Comparison of ENCODE assay signal across 8 cellular contexts in the genomic region with DNA sequence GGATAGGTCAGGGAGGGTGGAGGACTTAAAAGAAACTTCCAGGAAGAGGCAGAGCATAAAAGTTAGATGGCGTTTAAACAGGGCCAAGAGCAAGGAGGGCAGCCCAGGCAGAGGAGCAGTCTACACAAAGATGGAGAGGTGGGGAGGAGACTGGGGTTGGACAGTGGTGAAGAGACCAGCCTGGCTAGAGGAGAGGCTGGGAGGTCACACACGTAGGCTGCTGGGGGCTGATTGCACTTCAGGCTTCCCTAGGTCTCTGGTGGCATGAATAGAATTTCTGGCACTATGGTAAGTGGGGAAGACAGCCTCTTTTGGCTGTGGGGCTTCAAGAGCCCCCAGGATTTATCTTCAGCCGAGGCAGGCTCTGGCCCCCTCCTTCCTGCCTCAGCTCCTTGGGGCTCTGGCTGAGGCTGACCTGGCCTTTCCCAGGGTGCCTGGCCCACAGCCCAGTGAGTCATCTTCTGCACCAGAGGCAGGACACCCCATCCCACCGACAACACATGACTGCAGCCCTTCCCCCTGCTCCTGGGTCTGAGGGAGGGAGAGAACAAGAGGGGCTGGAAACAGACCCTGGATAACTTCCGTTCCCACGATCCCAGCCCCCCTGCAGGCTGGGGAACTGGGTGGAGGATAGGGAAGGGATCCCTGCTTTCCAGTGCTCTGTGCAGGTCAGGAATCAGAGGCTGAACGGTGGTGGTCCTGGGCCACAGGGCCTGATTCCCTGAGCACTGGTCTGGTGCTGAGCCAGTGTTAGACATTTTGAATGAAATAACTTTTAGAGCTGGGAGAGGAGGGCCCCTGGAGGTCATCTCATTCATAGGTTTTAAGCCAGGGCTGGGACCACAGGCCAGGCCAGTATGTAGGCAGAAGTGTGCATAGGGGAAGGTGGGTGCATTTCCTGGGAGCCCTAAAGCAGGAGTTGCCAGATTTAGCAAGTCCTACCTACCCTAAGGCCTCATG. TPM values are rescaled to one million over a fixed set of nuclear protein-coding genes. Genes with fewer than 3 reads are reported as not detected.
DNase-seq lines count a peak whose midpoint lies in the region; ATAC-seq, FAIRE-seq and TF ChIP-seq lines count a peak whose summit lies in the region.

No MANE protein-coding gene starts in this region.

- H3K4me2 ChIP-seq in GM12878 (ENCODE audit: control insufficient read depth, insufficient read depth), result no peak overlapping the region

- H3K4me3 ChIP-seq in GM12878 (no peak overlapping the region), thoracic aorta (peak overlapping the region; percentile 12)

- SMC1A ChIA-PET in GM12878 (lab: Charles Lee; ENCODE audit: uncharacterized antibody, unreplicated experiment), result interaction anchor here (0.7 to 6.2 kb wide), 17 partner anchors 7 to 150 kb away, joined by 3 to 134 read pairs (median 6); partner anchors contain the start of gene ARHGEF17

- intact Hi-C loops in GM12878 (cut with micrococcal nuclease; ENCODE audit: unreplicated experiment), result loop anchor here (1.0 to 2.0 kb wide), 4 partner anchors 27 to 150 kb away; no protein-coding TSS in a partner anchor

- in situ Hi-C loops in GM12878 (cut with MboI), result loop anchor here (5.0 kb wide), 1 partner anchor 42 kb away; no protein-coding TSS in a partner anchor

- CTCF ChIA-PET in GM12878 (lab: Yijun Ruan, JAX), result interaction anchor here (0.5 to 9.3 kb wide), 29 partner anchors 8 to 864 kb away, joined by 3 to 326 read pairs (median 6); partner anchors contain the start of gene ARHGEF17

- no peak for TF ChIP-seq EP300 in GM12878 (IDR thresholded peaks at IDR 0.05; ENCODE audit: borderline replicate concordance in 1 of 2, control insufficient read depth in 1 of 2, low read depth in 2 of 2, low read length in 2 of 2)

- WGBS in GM12878 (ENCODE audit: insufficient coverage, insufficient replicate concordance, low lambda C conversion rate, missing lambda C conversion rate), result 54% methylated on average over 7 of the region's 7 CpGs

- no peaks in the 10 kb centered on the region for H3K27me3 ChIP-seq in GM12878 (replicated peaks in 1 of 2; ENCODE audit: control insufficient read depth in 2 of 2, insufficient read depth in 2 of 2, low read length in 1 of 2)
- no peaks in the 10 kb centered on the region for H3K27me3 ChIP-seq in thoracic aorta (replicated peaks; ENCODE audit: insufficient read depth)

- ATAC-seq in GM12878, result peak; percentile 85
- no peak for ATAC-seq in thoracic aorta (ENCODE audit: insufficient number of reproducible peaks, low FRiP score, low read depth)
- no peak for ATAC-seq in stimulated activated naive CD8-positive, alpha-beta T cell treated with anti-CD3 and anti-CD28 coated beads, Interleukin-15, Interleukin-2, amounts not matched to agents 100 U/mL and 50 U/mL, for 24 hours

- BruUV-seq in GM12878 (replicated peaks; lab: Mats Ljungman, UMichigan), result no TSS peak

- no peak for TF ChIP-seq POLR2A in GM12878 (IDR thresholded peaks at IDR 0.05; ENCODE audit: low read depth, low read length)

- H3K9me3 ChIP-seq in GM12878 (replicated peaks; ENCODE audit: control insufficient read depth, insufficient read depth, low read length) (no peaks in the 10 kb centered on the region), thoracic aorta (no peaks in the 10 kb centered on the region)

- TF ChIP-seq CTCF in GM12878 (IDR thresholded peaks at IDR 0.05 in 2 of 3, conservative IDR thresholded peaks at IDR 0.05 in 1 of 3; ENCODE audit: control insufficient read depth in 2 of 3, extremely low read depth in 1 of 3, insufficient read depth in 1 of 3, low read depth in 3 of 3, low read length in 3 of 3) (peak in 2 of 3 experiments; percentile 25 to 62; a peak in 3 of 6 replicates), thoracic aorta (IDR thresholded peaks at IDR 0.05) (no peak)

- H4K20me1 ChIP-seq in GM12878 (ENCODE audit: control insufficient read depth, insufficient read depth), result no peaks in the 10 kb centered on the region

- peak; percentile 44 for FAIRE-seq in GM12878 (lab: Jason Lieb, UNC)

- POLR2A ChIA-PET in GM12878 (lab: Charles Lee), result interaction anchor here (0.6 to 3.0 kb wide), 7 partner anchors 7 to 178 kb away, joined by 3 to 26 read pairs (median 5); partner anchors contain the start of gene ARHGEF17

- H3K27ac ChIP-seq in GM12878 (ENCODE audit: control insufficient read depth, insufficient read depth) (0 out of 2 replicates have a peak overlapping the region, but pooled peaks have one; percentile 40), thoracic aorta (peak overlapping the region; percentile 77 to 88)

- RAD21 ChIA-PET in GM12878 (lab: Charles Lee; ENCODE audit: unreplicated experiment), result interaction anchor here (0.6 to 6.2 kb wide), 21 partner anchors 9 to 449 kb away, joined by 3 to 227 read pairs (median 5); partner anchors contain the start of gene ARHGEF17

- H2AFZ ChIP-seq in GM12878 (ENCODE audit: control insufficient read depth, low read depth, low read length), result no peak overlapping the region

- H3K36me3 ChIP-seq in GM12878 (ENCODE audit: control insufficient read depth in 2 of 2, insufficient read depth in 2 of 2, low read length in 1 of 2) (0 out of 4 replicates have a peak, but pooled peaks cover 0 to 2% of the 10 kb centered on the region in 2 experiments), thoracic aorta (no peaks in the 10 kb centered on the region)

- peak; percentile 71 for TF ChIP-seq RAD21 in GM12878 (IDR thresholded peaks at IDR 0.05; ENCODE audit: insufficient read depth, low read depth, low read length)

- H3K4me1 ChIP-seq in GM12878 (ENCODE audit: control insufficient read depth, insufficient read depth, low read length) (peaks cover 14% of the 10 kb centered on the region), thoracic aorta (ENCODE audit: control insufficient read depth in 1 of 2, low read depth in 2 of 2) (peaks cover 53 to 90% of the 10 kb centered on the region in 2 donors)

- H3K79me2 ChIP-seq in GM12878 (ENCODE audit: control insufficient read depth, insufficient read depth, low read length), result no peaks in the 10 kb centered on the region

- H3K9ac ChIP-seq in GM12878 (ENCODE audit: control insufficient read depth, insufficient read depth, low read length), result peak overlapping the region; percentile 32; the same call in 1 of the 2 replicates

- DNase-seq in HK-2 (ENCODE audit: unreplicated experiment) (peak; percentile 79), GM12878 (ENCODE audit: low read depth, low spot score) (no peak), kidney tubule cell (ENCODE audit: low spot score) (peak; percentile 86), thoracic aorta (ENCODE audit: low spot score) (peak; percentile 64), activated gamma-delta T cell (lab: John Stamatoyannopoulos, UW) (no peak), DMS79 treated with DMSO at 0.1 percent for 48 hours (lab: John Stamatoyannopoulos, UW) (no peak)
- DNase-seq in effector CD8-positive, alpha-beta T cell (lab: John Stamatoyannopoulos, UW), result no peak
- no peak for DNase-seq in stimulated activated naive CD8-positive, alpha-beta T cell treated with anti-CD3 and anti-CD28 coated beads, Interleukin-15, Interleukin-2, amounts not matched to agents 100 U/mL and 50 U/mL, for 24 hours

TF ChIP-seq in GM12878, 131 proteins besides CTCF, POLR2A, EP300 and RAD21 (continues in another document):
- TF ChIP-seq TCF7 (IDR thresholded peaks at IDR 0.05; ENCODE audit: borderline replicate concordance) (no peak), ZNF207 (IDR thresholded peaks at IDR 0.05; ENCODE audit: borderline replicate concordance) (no peak), SMC3 (IDR thresholded peaks at IDR 0.05; ENCODE audit: borderline replicate concordance, low read length) (peak; percentile 41; the same call in 1 of the 2 replicates), HDGF (IDR thresholded peaks at IDR 0.05) (0 out of 2 replicates have a peak, but pooled peaks have one; percentile 12), NFIC (IDR thresholded peaks at IDR 0.05; ENCODE audit: low read depth, low read length) (no peak), RELA (IDR thresholded peaks at IDR 0.05; ENCODE audit: borderline replicate concordance, partially characterized antibody) (no peak)

RNA-seq across cellular contexts. Expression of gene ARHGEF17, which starts 26.4 kb away (rescaled TPM):
- 89.0 and 109 TPM in 2 replicates for total RNA-seq in GM12878 (2013; cell fraction: nucleolus; rRNA removed)
- total RNA-seq in GM12878 (2014; rRNA removed) (1.9 and 3.0 TPM in 2 replicates), GM12878 (2014; rRNA removed; fragmentation: Illumina TruSeq; extraction: Trizol) (1.2 and 1.6 TPM in 2 replicates), GM12878 (2021) (3.6 and 5.2 TPM in 2 replicates), thoracic aorta (100 to 1,000 TPM; 244 to 308 TPM)
- 1.6 TPM for polyA plus RNA-seq in GM12878 (2011; ENCODE audit: low read depth)
- polyA plus RNA-seq in GM12878 (2011; rRNA removed) (7.2 and 11.0 TPM in 2 replicates), GM12878 (2014; fragmentation: Illumina TruSeq; extraction: Trizol) (1.8 and 1.9 TPM in 2 replicates), GM12878 (2014; fragmentation: Nextera tagmentation; extraction: Ambion mirVana) (under 1 TPM; 0.15 to 0.31 TPM), GM12878 (2014; rRNA removed) (3.5 and 7.0 TPM in 2 replicates), GM12878 (2016; fragmentation: Nextera tagmentation; extraction: Ambion mirVana) (under 1 TPM; 0.20 to 0.27 TPM)
- 13.6 and 18.5 TPM in 2 replicates for polyA plus RNA-seq in GM12878 (2011; cell fraction: cytosol; rRNA removed)
- 111 and 113 TPM in 2 replicates for polyA plus RNA-seq in GM12878 (2011; cell fraction: nucleus; rRNA removed)
- polyA plus RNA-seq in GM12878 (2012), result 5.5 and 5.6 TPM in 2 replicates
- 17.6 and 36.7 TPM in 2 replicates for polyA minus RNA-seq in GM12878 (2011; rRNA and poly(A)+ RNA removed)
- polyA minus RNA-seq in GM12878 (2011; cell fraction: cytosol; rRNA and poly(A)+ RNA removed), result 12.2 and 14.6 TPM in 2 replicates
- polyA minus RNA-seq in GM12878 (2011; cell fraction: nucleus; rRNA and poly(A)+ RNA removed), result 33.4 and 53.6 TPM in 2 replicates

RNA-seq across cellular contexts. Expression of gene RELT, which starts 41.7 kb away (rescaled TPM):
- 89.6 and 94.7 TPM in 2 replicates for total RNA-seq in GM12878 (2013; cell fraction: nucleolus; rRNA removed)
- total RNA-seq in GM12878 (2014; rRNA removed) (19.8 and 23.4 TPM in 2 replicates), GM12878 (2014; rRNA removed; fragmentation: Illumina TruSeq; extraction: Trizol) (10.4 and 10.5 TPM in 2 replicates), GM12878 (2021) (27.9 and 28.5 TPM in 2 replicates), thoracic aorta (10 to 100 TPM in 1 of 2 donors, 1 to 10 TPM in 1; 6.5 to 14.2 TPM)
- 5.2 TPM for polyA plus RNA-seq in GM12878 (2011; ENCODE audit: low read depth)
- polyA plus RNA-seq in GM12878 (2011; rRNA removed) (7.9 and 13.0 TPM in 2 replicates), GM12878 (2014; fragmentation: Illumina TruSeq; extraction: Trizol) (2.5 and 8.4 TPM in 2 replicates), GM12878 (2014; fragmentation: Nextera tagmentation; extraction: Ambion mirVana) (1 to 10 TPM; 1.2 to 3.0 TPM), GM12878 (2014; rRNA removed) (21.1 and 23.6 TPM in 2 replicates), GM12878 (2016; fragmentation: Nextera tagmentation; extraction: Ambion mirVana) (10 to 100 TPM in 1 of 2 experiments, 1 to 10 TPM in 1; 8.8 to 11.1 TPM)
- 17.2 and 25.3 TPM in 2 replicates for polyA plus RNA-seq in GM12878 (2011; cell fraction: cytosol; rRNA removed)
- polyA plus RNA-seq in GM12878 (2011; cell fraction: nucleus; rRNA removed), result 96.7 and 106 TPM in 2 replicates
- polyA plus RNA-seq in GM12878 (2012), result 16.1 and 16.3 TPM in 2 replicates
- polyA minus RNA-seq in GM12878 (2011; rRNA and poly(A)+ RNA removed), result 10.7 and 22.1 TPM in 2 replicates
- 8.4 and 10.4 TPM in 2 replicates for polyA minus RNA-seq in GM12878 (2011; cell fraction: cytosol; rRNA and poly(A)+ RNA removed)
- polyA minus RNA-seq in GM12878 (2011; cell fraction: nucleus; rRNA and poly(A)+ RNA removed), result 24.1 and 45.4 TPM in 2 replicates

Comparison
In these comparisons a context has a peak if more than half of its experiments do, and no peak if none do; other contexts are left out.
1. DNase-seq: peak in HK-2 (single experiment), kidney tubule cell (single experiment) and thoracic aorta (single experiment); none in GM12878 (single experiment), activated gamma-delta T cell (single experiment), effector CD8-positive, alpha-beta T cell (single experiment), DMS79 treated with DMSO at 0.1 percent for 48 hours (single experiment) and stimulated activated naive CD8-positive, alpha-beta T cell treated with anti-CD3 and anti-CD28 coated beads, Interleukin-15, Interleukin-2, amounts not matched to agents 100 U/mL and 50 U/mL, for 24 hours (single experiment).